ENCODE assay signal across 2 cellular contexts in the genomic region with DNA sequence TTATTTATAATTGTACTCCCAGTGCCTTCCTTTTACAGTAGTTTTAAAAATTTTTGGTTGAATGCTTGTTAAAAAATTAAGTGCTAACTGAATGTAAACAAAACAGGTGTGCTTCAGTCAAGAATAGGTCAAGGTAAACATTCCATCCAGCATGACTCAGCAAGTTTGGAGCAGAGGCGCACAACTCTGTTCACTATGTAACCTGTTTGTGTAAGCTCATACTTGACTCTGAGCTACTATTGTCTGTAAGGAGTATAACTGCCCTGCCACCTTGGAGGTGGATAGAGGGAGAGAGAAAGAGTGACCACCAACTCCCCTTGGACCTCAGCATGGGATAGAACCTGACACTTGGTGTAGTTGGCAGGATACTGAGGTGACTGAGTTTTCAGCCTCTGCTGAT.
TF ChIP-seq lines count a peak whose summit lies in the region.

No MANE protein-coding gene starts in this region.

TF ChIP-seq in A549, 52 proteins besides CTCF, POLR2A, EP300 and RAD21:
- no peak for TF ChIP-seq CHD2 (IDR thresholded peaks at IDR 0.05; ENCODE audit: low read length, partially characterized antibody)
- TF ChIP-seq FOSB (CRISPR knock-in tag; IDR thresholded peaks at IDR 0.05), result no peak
- TF ChIP-seq HOXB5 (CRISPR knock-in tag; IDR thresholded peaks at IDR 0.05), result no peak
- no peak for TF ChIP-seq CHD4 (IDR thresholded peaks at IDR 0.05; ENCODE audit: borderline replicate concordance)
- peak; percentile 71 for TF ChIP-seq MAFK (IDR thresholded peaks at IDR 0.05; ENCODE audit: partially characterized antibody)
- TF ChIP-seq NFE2L2 (conservative IDR thresholded peaks at IDR 0.05; ENCODE audit: low read length), result peak; percentile 69
- TF ChIP-seq RARB (CRISPR knock-in tag; IDR thresholded peaks at IDR 0.05), result no peak
- TF ChIP-seq, protein P1, sequence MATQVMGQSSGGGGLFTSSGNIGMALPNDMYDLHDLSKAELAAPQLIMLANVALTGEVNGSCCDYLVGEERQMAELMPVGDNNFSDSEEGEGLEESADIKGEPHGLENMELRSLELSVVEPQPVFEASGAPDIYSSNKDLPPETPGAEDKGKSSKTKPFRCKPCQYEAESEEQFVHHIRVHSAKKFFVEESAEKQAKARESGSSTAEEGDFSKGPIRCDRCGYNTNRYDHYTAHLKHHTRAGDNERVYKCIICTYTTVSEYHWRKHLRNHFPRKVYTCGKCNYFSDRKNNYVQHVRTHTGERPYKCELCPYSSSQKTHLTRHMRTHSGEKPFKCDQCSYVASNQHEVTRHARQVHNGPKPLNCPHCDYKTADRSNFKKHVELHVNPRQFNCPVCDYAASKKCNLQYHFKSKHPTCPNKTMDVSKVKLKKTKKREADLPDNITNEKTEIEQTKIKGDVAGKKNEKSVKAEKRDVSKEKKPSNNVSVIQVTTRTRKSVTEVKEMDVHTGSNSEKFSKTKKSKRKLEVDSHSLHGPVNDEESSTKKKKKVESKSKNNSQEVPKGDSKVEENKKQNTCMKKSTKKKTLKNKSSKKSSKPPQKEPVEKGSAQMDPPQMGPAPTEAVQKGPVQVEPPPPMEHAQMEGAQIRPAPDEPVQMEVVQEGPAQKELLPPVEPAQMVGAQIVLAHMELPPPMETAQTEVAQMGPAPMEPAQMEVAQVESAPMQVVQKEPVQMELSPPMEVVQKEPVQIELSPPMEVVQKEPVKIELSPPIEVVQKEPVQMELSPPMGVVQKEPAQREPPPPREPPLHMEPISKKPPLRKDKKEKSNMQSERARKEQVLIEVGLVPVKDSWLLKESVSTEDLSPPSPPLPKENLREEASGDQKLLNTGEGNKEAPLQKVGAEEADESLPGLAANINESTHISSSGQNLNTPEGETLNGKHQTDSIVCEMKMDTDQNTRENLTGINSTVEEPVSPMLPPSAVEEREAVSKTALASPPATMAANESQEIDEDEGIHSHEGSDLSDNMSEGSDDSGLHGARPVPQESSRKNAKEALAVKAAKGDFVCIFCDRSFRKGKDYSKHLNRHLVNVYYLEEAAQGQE (IDR thresholded peaks at IDR 0.05), result no peak
- TF ChIP-seq HOXB13 (CRISPR knock-in tag; IDR thresholded peaks at IDR 0.05; ENCODE audit: low read depth), result no peak
- no peak for TF ChIP-seq HEYL (CRISPR knock-in tag; IDR thresholded peaks at IDR 0.05)
- no peak for TF ChIP-seq HOXA7 (CRISPR knock-in tag; IDR thresholded peaks at IDR 0.05)
- no peak for TF ChIP-seq JUN (IDR thresholded peaks at IDR 0.05)
TF ChIP-seq in A549: peak in this region for 2.

TF ChIP-seq in IMR-90, 13 proteins besides CTCF, POLR2A, EP300 and RAD21:
- TF ChIP-seq RFX5 (IDR thresholded peaks at IDR 0.05; ENCODE audit: low read depth, low read length) (no peak), MAZ (IDR thresholded peaks at IDR 0.05; ENCODE audit: borderline replicate concordance, low read depth, low read length) (no peak), SMC3 (IDR thresholded peaks at IDR 0.05; ENCODE audit: low read depth, low read length) (no peak), MXI1 (IDR thresholded peaks at IDR 0.05; ENCODE audit: borderline replicate concordance, low read depth, low read length) (no peak), FOS (IDR thresholded peaks at IDR 0.05; ENCODE audit: low read depth, low read length) (no peak), BHLHE40 (IDR thresholded peaks at IDR 0.05; ENCODE audit: low read depth, low read length) (no peak), MAFK (IDR thresholded peaks at IDR 0.05; ENCODE audit: low read depth, low read length) (0 out of 2 replicates have a peak, but pooled peaks have one; percentile 29), RCOR1 (IDR thresholded peaks at IDR 0.05; ENCODE audit: insufficient replicate concordance, low read length) (no peak), CHD1 (IDR thresholded peaks at IDR 0.05; ENCODE audit: low read depth, low read length) (no peak), NFE2L2 (IDR thresholded peaks at IDR 0.05; ENCODE audit: low read depth, low read length) (peak; percentile 79)
- TF ChIP-seq, protein P2, sequence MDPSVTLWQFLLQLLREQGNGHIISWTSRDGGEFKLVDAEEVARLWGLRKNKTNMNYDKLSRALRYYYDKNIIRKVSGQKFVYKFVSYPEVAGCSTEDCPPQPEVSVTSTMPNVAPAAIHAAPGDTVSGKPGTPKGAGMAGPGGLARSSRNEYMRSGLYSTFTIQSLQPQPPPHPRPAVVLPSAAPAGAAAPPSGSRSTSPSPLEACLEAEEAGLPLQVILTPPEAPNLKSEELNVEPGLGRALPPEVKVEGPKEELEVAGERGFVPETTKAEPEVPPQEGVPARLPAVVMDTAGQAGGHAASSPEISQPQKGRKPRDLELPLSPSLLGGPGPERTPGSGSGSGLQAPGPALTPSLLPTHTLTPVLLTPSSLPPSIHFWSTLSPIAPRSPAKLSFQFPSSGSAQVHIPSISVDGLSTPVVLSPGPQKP (IDR thresholded peaks at IDR 0.05; ENCODE audit: borderline replicate concordance, low read depth, low read length), result no peak
- TF ChIP-seq, protein P3, sequence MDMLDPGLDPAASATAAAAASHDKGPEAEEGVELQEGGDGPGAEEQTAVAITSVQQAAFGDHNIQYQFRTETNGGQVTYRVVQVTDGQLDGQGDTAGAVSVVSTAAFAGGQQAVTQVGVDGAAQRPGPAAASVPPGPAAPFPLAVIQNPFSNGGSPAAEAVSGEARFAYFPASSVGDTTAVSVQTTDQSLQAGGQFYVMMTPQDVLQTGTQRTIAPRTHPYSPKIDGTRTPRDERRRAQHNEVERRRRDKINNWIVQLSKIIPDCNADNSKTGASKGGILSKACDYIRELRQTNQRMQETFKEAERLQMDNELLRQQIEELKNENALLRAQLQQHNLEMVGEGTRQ (IDR thresholded peaks at IDR 0.05; ENCODE audit: low read depth, low read length), result no peak
